In the genomic region with DNA sequence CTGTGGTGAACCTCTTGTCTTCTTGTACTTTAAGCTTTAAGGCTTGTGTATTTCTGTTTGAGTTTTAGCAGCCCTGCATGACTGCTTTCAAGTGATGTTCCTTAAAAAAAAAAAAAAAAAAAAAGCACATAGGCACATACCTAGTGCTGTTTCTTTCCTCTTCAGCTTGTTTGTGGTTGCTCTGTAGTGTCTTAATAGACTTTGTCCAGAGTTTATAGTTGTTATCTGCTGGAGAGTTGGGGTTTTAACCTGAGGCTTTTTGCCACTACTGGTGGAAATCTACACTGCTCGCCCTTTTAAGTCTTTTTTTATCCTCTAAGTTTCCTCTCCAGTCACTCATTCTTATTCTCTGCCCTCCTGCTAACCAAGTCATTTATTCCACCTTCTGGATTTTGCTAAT, we compare ENCODE assay signal across 1 cellular context.
TF ChIP-seq lines count a peak whose summit lies in the region.

No MANE protein-coding gene starts in this region.

TF ChIP-seq in WTC11, 78 proteins besides CTCF, POLR2A, EP300 and RAD21 (continued from another document):
- TF ChIP-seq, protein P1, sequence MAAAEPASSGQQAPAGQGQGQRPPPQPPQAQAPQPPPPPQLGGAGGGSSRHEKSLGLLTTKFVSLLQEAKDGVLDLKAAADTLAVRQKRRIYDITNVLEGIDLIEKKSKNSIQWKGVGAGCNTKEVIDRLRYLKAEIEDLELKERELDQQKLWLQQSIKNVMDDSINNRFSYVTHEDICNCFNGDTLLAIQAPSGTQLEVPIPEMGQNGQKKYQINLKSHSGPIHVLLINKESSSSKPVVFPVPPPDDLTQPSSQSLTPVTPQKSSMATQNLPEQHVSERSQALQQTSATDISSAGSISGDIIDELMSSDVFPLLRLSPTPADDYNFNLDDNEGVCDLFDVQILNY (CRISPR knock-in tag; IDR thresholded peaks at IDR 0.05) = no peak
- TF ChIP-seq, protein P2, sequence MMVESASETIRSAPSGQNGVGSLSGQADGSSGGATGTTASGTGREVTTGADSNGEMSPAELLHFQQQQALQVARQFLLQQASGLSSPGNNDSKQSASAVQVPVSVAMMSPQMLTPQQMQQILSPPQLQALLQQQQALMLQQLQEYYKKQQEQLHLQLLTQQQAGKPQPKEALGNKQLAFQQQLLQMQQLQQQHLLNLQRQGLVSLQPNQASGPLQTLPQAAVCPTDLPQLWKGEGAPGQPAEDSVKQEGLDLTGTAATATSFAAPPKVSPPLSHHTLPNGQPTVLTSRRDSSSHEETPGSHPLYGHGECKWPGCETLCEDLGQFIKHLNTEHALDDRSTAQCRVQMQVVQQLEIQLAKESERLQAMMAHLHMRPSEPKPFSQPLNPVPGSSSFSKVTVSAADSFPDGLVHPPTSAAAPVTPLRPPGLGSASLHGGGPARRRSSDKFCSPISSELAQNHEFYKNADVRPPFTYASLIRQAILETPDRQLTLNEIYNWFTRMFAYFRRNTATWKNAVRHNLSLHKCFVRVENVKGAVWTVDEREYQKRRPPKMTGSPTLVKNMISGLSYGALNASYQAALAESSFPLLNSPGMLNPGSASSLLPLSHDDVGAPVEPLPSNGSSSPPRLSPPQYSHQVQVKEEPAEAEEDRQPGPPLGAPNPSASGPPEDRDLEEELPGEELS (CRISPR knock-in tag; IDR thresholded peaks at IDR 0.05) = no peak
